Comparison of ENCODE assay signal across 8 cellular contexts in the genomic region with DNA sequence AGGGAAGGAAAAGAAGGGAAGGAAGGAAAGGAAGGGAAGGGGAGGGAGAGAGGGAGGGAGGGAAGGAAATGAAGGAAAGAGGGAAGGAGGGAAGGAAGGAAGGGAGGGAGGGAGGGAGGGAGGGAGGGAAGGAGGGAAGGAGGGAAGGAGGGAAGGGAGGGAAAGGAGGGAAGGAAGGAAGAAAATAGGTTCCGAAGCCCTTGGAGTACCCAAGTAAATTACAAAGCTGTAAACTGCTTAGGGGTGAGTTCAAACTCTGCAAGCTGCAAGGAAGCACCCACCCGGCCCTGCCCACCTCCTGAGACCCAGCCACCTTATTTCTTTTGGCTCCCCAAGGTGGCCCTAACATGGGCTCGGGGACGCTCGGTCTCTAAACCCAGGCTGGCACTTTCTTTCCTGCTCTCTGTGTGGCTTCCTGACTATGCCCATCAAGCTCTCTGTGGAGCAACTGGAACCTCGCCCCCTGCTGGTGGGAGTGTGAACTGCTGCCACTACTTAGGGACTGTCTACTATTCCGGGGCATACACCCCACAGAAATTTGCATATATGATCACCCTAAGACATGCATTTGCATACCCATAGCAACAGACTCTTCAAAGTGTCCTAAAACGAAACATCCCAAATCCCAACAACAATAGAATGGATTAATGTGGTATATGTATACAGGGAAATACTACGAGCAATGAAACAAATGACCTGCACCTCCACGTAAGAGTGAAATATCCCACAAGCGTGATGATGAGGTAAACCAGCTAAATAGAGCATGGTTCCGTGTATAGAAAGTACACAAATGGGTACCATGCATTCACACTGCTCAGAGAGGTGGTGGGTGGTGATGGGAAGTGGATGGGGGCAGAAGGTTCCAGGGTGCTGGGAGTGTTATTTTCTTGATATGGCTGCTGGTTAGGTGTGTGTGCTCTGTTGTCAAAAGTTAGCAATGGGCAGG.
A peak's percentile ranks its signal among the peaks of the same experiment; 100 is the strongest.
DNase-seq lines count a peak whose midpoint lies in the region; ATAC-seq and TF ChIP-seq lines count a peak whose summit lies in the region.

No MANE protein-coding gene starts in this region.

- peak; percentile 62 for DNase-seq in NCI-H748 (lab: John Stamatoyannopoulos, UW; ENCODE audit: unreplicated experiment)
- no peak for DNase-seq in NCI-H748 treated with DMSO at 0.1 percent for 48 hours (lab: John Stamatoyannopoulos, UW)
- peak; percentile 32 to 74 for DNase-seq in left colon
- peak; percentile 45 to 59 for DNase-seq in stimulated activated CD8-positive, alpha-beta memory T cell treated with anti-CD3 and anti-CD28 coated beads, Interleukin-15, amount 100 ng/mL, for 48 hours (ENCODE audit: low read depth in 2 of 2)
- no peak for DNase-seq in NCI-H2171 (lab: John Stamatoyannopoulos, UW)

- H3K9me3 Mint-ChIP-seq in activated naive CD4-positive, alpha-beta T cell treated with anti-CD3 and anti-CD28 coated beads, Interleukin-2, amount 50 U/mL, for 24 hours = no peaks in the 10 kb centered on the region

- peak overlapping the region; percentile 51 for H3K27ac Mint-ChIP-seq in activated naive CD4-positive, alpha-beta T cell treated with anti-CD3 and anti-CD28 coated beads, Interleukin-2, amount 50 U/mL, for 24 hours

- H3K27me3 Mint-ChIP-seq in activated naive CD4-positive, alpha-beta T cell treated with anti-CD3 and anti-CD28 coated beads, Interleukin-2, amount 50 U/mL, for 24 hours = no peaks in the 10 kb centered on the region

- peaks cover 12% of the 10 kb centered on the region for H3K4me1 Mint-ChIP-seq in activated naive CD4-positive, alpha-beta T cell treated with anti-CD3 and anti-CD28 coated beads, Interleukin-2, amount 50 U/mL, for 24 hours

- intact Hi-C loops in left colon (cut with DNase I, micrococcal nuclease) = no loop called here

- peak overlapping the region; percentile 44 for H3K4me3 Mint-ChIP-seq in activated naive CD4-positive, alpha-beta T cell treated with anti-CD3 and anti-CD28 coated beads, Interleukin-2, amount 50 U/mL, for 24 hours

- ATAC-seq in HG03025 (IDR thresholded peaks at IDR 0.05; ENCODE audit: low FRiP score, unreplicated experiment) (peak; percentile 65), SK-N-SH treated with all-trans-retinoic acid at 6 μM for 48 hours (peak; percentile 81), left colon (peak; percentile 50)

- H3K36me3 Mint-ChIP-seq in activated naive CD4-positive, alpha-beta T cell treated with anti-CD3 and anti-CD28 coated beads, Interleukin-2, amount 50 U/mL, for 24 hours = no peaks in the 10 kb centered on the region

TF ChIP-seq in SK-N-SH treated with all-trans-retinoic acid at 6 μM for 48 hours, 23 proteins besides CTCF, POLR2A, EP300 and RAD21:
- TF ChIP-seq ZFP30 (CRISPR knock-in tag; IDR thresholded peaks at IDR 0.05) = no peak
- no peak for TF ChIP-seq TCF4 (CRISPR knock-in tag; IDR thresholded peaks at IDR 0.05; ENCODE audit: borderline replicate concordance)
- TF ChIP-seq ZNF70 (CRISPR knock-in tag; IDR thresholded peaks at IDR 0.05) = no peak
- TF ChIP-seq ZFP3 (CRISPR knock-in tag; IDR thresholded peaks at IDR 0.05) = no peak
- no peak for TF ChIP-seq ESRRG (CRISPR knock-in tag; IDR thresholded peaks at IDR 0.05)
- TF ChIP-seq, protein P1, sequence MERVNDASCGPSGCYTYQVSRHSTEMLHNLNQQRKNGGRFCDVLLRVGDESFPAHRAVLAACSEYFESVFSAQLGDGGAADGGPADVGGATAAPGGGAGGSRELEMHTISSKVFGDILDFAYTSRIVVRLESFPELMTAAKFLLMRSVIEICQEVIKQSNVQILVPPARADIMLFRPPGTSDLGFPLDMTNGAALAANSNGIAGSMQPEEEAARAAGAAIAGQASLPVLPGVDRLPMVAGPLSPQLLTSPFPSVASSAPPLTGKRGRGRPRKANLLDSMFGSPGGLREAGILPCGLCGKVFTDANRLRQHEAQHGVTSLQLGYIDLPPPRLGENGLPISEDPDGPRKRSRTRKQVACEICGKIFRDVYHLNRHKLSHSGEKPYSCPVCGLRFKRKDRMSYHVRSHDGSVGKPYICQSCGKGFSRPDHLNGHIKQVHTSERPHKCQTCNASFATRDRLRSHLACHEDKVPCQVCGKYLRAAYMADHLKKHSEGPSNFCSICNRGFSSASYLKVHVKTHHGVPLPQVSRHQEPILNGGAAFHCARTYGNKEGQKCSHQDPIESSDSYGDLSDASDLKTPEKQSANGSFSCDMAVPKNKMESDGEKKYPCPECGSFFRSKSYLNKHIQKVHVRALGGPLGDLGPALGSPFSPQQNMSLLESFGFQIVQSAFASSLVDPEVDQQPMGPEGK (CRISPR knock-in tag; IDR thresholded peaks at IDR 0.05; ENCODE audit: borderline replicate concordance) = no peak
- TF ChIP-seq ZNF8 (CRISPR knock-in tag; IDR thresholded peaks at IDR 0.05) = no peak
- TF ChIP-seq ISL1 (CRISPR knock-in tag; IDR thresholded peaks at IDR 0.05) = no peak
- TF ChIP-seq GLIS3 (CRISPR knock-in tag; IDR thresholded peaks at IDR 0.05) = no peak
- no peak for TF ChIP-seq BACH2 (CRISPR knock-in tag; IDR thresholded peaks at IDR 0.05; ENCODE audit: borderline replicate concordance)
- TF ChIP-seq TOX (CRISPR knock-in tag; IDR thresholded peaks at IDR 0.05; ENCODE audit: borderline replicate concordance) = no peak
- TF ChIP-seq, protein P2, sequence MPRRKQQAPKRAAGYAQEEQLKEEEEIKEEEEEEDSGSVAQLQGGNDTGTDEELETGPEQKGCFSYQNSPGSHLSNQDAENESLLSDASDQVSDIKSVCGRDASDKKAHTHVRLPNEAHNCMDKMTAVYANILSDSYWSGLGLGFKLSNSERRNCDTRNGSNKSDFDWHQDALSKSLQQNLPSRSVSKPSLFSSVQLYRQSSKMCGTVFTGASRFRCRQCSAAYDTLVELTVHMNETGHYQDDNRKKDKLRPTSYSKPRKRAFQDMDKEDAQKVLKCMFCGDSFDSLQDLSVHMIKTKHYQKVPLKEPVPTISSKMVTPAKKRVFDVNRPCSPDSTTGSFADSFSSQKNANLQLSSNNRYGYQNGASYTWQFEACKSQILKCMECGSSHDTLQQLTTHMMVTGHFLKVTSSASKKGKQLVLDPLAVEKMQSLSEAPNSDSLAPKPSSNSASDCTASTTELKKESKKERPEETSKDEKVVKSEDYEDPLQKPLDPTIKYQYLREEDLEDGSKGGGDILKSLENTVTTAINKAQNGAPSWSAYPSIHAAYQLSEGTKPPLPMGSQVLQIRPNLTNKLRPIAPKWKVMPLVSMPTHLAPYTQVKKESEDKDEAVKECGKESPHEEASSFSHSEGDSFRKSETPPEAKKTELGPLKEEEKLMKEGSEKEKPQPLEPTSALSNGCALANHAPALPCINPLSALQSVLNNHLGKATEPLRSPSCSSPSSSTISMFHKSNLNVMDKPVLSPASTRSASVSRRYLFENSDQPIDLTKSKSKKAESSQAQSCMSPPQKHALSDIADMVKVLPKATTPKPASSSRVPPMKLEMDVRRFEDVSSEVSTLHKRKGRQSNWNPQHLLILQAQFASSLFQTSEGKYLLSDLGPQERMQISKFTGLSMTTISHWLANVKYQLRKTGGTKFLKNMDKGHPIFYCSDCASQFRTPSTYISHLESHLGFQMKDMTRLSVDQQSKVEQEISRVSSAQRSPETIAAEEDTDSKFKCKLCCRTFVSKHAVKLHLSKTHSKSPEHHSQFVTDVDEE (CRISPR knock-in tag; IDR thresholded peaks at IDR 0.05) = no peak

Comparison
In these comparisons a context has a peak if more than half of its experiments do, and no peak if none do; other contexts are left out.
1. DNase-seq: peak in NCI-H748 (single experiment), left colon (2 of 2) and stimulated activated CD8-positive, alpha-beta memory T cell treated with anti-CD3 and anti-CD28 coated beads, Interleukin-15, amount 100 ng/mL, for 48 hours (2 of 2); none in NCI-H748 treated with DMSO at 0.1 percent for 48 hours (single experiment) and NCI-H2171 (single experiment).
2. Peak in every context shown above with its lines, with median percentiles within 50 percentile points of each other: ATAC-seq.